4 cellular contexts compared by ENCODE assay signal in the genomic region with DNA sequence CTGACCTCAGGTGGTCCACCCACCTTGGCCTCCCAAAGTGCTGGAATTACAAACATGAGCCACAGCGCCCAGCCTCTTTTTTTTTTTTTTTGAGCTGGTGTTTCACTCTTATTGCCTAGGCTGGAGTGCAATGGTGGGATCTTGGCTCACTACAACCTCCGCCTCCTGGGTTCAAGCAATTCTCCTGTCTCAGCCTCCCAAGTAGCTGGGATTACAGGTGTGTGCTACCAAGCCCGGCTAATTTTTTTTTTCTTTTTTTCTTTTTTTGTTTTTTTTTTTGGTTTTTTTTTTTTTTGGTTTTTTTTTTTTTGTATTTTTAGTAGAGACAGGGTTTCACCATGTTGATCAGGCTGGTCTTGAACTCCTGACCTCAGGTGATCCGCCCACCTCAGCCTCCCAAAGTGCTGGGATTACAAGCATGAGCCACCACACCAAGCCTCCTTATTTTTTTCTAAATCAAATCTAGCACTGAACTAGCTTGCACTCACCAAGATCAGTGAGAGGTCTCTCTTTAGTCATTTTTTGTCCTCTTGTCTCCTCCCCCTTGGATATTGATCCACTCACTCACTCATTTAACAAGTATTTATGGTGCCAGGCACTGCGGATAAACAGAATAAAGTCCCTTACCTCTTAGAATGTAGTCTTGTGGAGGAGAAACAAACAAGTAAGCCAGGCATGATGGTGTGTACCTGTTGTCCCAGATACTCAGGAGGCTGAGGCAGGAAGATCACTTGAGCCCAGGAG. TPM values are rescaled to one million over a fixed set of nuclear protein-coding genes. Genes with fewer than 3 reads are reported as not detected.
"Had no signal": no experiment of that assay in that cellular context is flagged by ENCODE, and none has a peak within 500 bp of the region (broad histone marks: within the 10 kb centered on the region; RNA-seq: fewer than 3 reads in every experiment).

No MANE protein-coding gene starts in this region.

RNA-seq across cellular contexts. Expression of a gene that starts 13.2 kb away (rescaled TPM):
- total RNA-seq: frontal cortex, lung microvascular endothelial cell, osteoblast, right atrium auricular region had no signal
